22 cellular contexts compared by ENCODE assay signal in the genomic region with DNA sequence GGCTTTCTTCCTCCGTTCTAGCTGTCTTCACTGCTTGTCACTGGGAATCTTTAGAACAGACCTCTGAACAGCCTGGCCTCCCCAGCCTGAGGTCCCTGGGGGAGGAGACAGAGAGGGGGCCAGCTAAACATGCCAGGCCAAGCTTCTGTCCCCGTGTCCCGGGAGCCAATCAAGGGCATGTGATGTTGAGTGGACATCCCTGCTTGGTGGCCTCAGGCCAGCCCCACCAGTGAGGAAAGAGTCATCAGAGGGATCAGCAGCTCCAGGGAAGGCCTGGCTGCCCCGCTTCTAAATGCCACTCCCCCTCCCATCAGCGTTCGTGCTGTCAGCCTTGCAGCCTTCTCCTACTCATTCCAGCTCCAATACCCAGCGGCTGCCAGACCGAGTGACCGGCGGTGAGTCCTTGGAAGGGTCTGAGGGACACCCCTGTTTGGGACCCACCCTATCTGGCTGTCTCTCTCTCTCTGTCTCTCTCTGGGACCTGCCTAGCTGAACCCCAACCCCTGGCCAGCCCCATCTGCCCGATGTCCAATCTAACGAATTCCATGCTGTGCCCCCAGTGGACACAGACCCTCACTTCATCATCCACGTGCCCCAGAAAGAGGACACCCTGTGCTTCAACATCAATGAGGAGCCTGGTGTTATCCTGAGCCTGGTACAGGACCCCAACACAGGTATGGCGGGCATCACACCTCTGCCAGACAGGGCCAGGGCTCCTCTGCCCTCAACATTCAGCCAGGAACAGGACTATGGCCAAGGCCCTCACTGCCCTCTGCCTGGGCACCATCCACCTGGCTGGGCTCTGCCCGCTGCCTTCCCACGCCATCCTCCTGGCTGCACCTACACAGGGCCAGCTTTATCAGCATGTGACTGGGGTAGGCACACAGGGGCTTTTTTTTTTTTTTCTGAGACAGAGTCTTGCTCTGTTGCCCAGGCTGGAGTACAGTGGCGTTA. TPM values are rescaled to one million over a fixed set of nuclear protein-coding genes. Genes with fewer than 3 reads are reported as not detected.
DNase-seq lines count a peak whose midpoint lies in the region; ATAC-seq and TF ChIP-seq lines count a peak whose summit lies in the region.
"Had no signal": no experiment of that assay in that cellular context is flagged by ENCODE, and none has a peak within 500 bp of the region (broad histone marks: within the 10 kb centered on the region; RNA-seq: fewer than 3 reads in every experiment).

No MANE protein-coding gene starts in this region.

- H3K9me3 Mint-ChIP-seq in glutamatergic neuron (ENCODE audit: unreplicated experiment), result peaks cover 4% of the 10 kb centered on the region
- H3K9me3 Mint-ChIP-seq in activated CD4-positive, alpha-beta T cell treated with anti-CD3 and anti-CD28 coated beads, Interleukin-2, amount 10 ng/mL, durations not matched to agents 24 days and 14 days, result no peaks in the 10 kb centered on the region
- H3K9me3 Mint-ChIP-seq in naive thymus-derived CD4-positive, alpha-beta T cell, result no peaks in the 10 kb centered on the region
- H3K9me3 Mint-ChIP-seq: activated T-helper 2 cell treated with anti-CD3 and anti-CD28 coated beads, Interferon-gamma antibody, Interleukin-2, Interleukin-4, amounts not matched to agents 10 μg/mL and 5 μg/mL and 100 μg/mL, durations not matched to agents 14 hours and 24 hours and 36 hours; T-helper 2 cell treated with Interferon-gamma antibody and Interleukin-4, amounts not matched to agents 5 μg/mL and 100 μg/mL, for 36 hours had no signal

- H2BK15ac ChIP-seq in neuronal stem cell (ENCODE audit: low read length), result no peak overlapping the region

- no CpG with 5 or more reads among the region's 17 CpGs for WGBS in neuronal stem cell (ENCODE audit: extremely low coverage in 2 of 2, insufficient read length in 2 of 2, insufficient replicate concordance in 1 of 2), 2 donors

- no peak overlapping the region for H3K4ac ChIP-seq in neuronal stem cell (ENCODE audit: low read length)

- no peak overlapping the region for H3K14ac ChIP-seq in neuronal stem cell (ENCODE audit: low read length)

- peak overlapping the region; percentile 39 for H3K18ac ChIP-seq in neuronal stem cell (ENCODE audit: low read length)

- no peaks in the 10 kb centered on the region for H3K79me1 ChIP-seq in neuronal stem cell (ENCODE audit: low read depth, low read length)

- H3K9me3 ChIP-seq in WERI-Rb-1 (ENCODE audit: severe bottlenecking) (no peaks in the 10 kb centered on the region), neuronal stem cell (replicated peaks in 1 of 2; ENCODE audit: control insufficient read depth in 2 of 2, insufficient read depth in 1 of 2, low read depth in 1 of 2, low read length in 2 of 2) (no peaks in the 10 kb centered on the region)
- H3K9me3 ChIP-seq in naive thymus-derived CD4-positive, alpha-beta T cell (ENCODE audit: control insufficient read depth in 2 of 3, low read length in 3 of 3), result no peaks in the 10 kb centered on the region
- H3K9me3 ChIP-seq: ovary had no signal

- H3K4me3 Mint-ChIP-seq in glutamatergic neuron (ENCODE audit: unreplicated experiment), result no peak overlapping the region
- no peak overlapping the region for H3K4me3 Mint-ChIP-seq in activated CD4-positive, alpha-beta T cell treated with anti-CD3 and anti-CD28 coated beads, Interleukin-2, amount 10 ng/mL, durations not matched to agents 24 days and 14 days
- no peak overlapping the region for H3K4me3 Mint-ChIP-seq in naive thymus-derived CD4-positive, alpha-beta T cell
- H3K4me3 Mint-ChIP-seq: T-helper 2 cell treated with Interferon-gamma antibody and Interleukin-4, amounts not matched to agents 5 μg/mL and 100 μg/mL, for 36 hours had no signal

- CTCF ChIA-PET in naive thymus-derived CD4-positive, alpha-beta T cell (lab: Charles Lee), result interaction anchor here (0.6 kb wide), 1 partner anchor 88 kb away, joined by 3 read pairs; no protein-coding TSS in a partner anchor

- peak overlapping the region; percentile 42 for H2AFZ ChIP-seq in neuronal stem cell (ENCODE audit: low read length)
- H2AFZ ChIP-seq: PC-9 had no signal

- in situ Hi-C loops in G401 (cut with HindIII; ENCODE audit: low sequenced_read_pairs), result no loop called here

- H2AK5ac ChIP-seq in neuronal stem cell (ENCODE audit: low read depth, low read length), result no peak overlapping the region

- ATAC-seq in GM21390 (IDR thresholded peaks at IDR 0.05; ENCODE audit: unreplicated experiment), result no peak
- ATAC-seq in naive thymus-derived CD4-positive, alpha-beta T cell, result no peak
- ATAC-seq: GM12878 had no signal

- H3K27me3 ChIP-seq in WERI-Rb-1 (ENCODE audit: insufficient read depth, low read depth, severe bottlenecking) (no peaks in the 10 kb centered on the region), neuronal stem cell (ENCODE audit: control insufficient read depth in 3 of 3, insufficient read depth in 3 of 3, low read depth in 1 of 3, low read length in 3 of 3) (peaks cover 0 to 17% (median 0%) of the 10 kb centered on the region in 3 experiments)
- H3K27me3 ChIP-seq in naive thymus-derived CD4-positive, alpha-beta T cell (ENCODE audit: control insufficient read depth in 2 of 2, insufficient read depth in 2 of 2, low read length in 2 of 2), result no peaks in the 10 kb centered on the region
- H3K27me3 ChIP-seq: ovary had no signal

- H3K27ac ChIP-seq in WERI-Rb-1 (no peak overlapping the region), neuronal stem cell (replicated peaks; ENCODE audit: low read length) (no peak overlapping the region)
- H3K27ac ChIP-seq in naive thymus-derived CD4-positive, alpha-beta T cell (ENCODE audit: low read depth, low read length), result no peak overlapping the region
- H3K27ac ChIP-seq: ovary, PC-9, SK-N-MC had no signal

- H2BK12ac ChIP-seq in neuronal stem cell (ENCODE audit: low read length), result no peak overlapping the region

- peaks cover 0 to 3% of the 10 kb centered on the region in 2 donors for H3K4me1 ChIP-seq in neuronal stem cell (ENCODE audit: control insufficient read depth in 2 of 2, insufficient read depth in 1 of 2, low read depth in 1 of 2, low read length in 2 of 2)
- no peaks in the 10 kb centered on the region for H3K4me1 ChIP-seq in naive thymus-derived CD4-positive, alpha-beta T cell (ENCODE audit: control insufficient read depth in 2 of 2, insufficient read depth in 2 of 2, low read length in 2 of 2)

- no peaks in the 10 kb centered on the region for H3K36me3 Mint-ChIP-seq in glutamatergic neuron (ENCODE audit: unreplicated experiment)
- no peaks in the 10 kb centered on the region for H3K36me3 Mint-ChIP-seq in activated CD4-positive, alpha-beta T cell treated with anti-CD3 and anti-CD28 coated beads, Interleukin-2, amount 10 ng/mL, durations not matched to agents 24 days and 14 days (ENCODE audit: low read depth)
- no peaks in the 10 kb centered on the region for H3K36me3 Mint-ChIP-seq in naive thymus-derived CD4-positive, alpha-beta T cell

- H2BK5ac ChIP-seq in neuronal stem cell (ENCODE audit: low read length), result no peak overlapping the region

- TF ChIP-seq CTCF in WERI-Rb-1 (IDR thresholded peaks at IDR 0.05; ENCODE audit: low read depth, low read length) (peak; percentile 21; the same call in 1 of the 2 replicates), glutamatergic neuron (IDR thresholded peaks at IDR 0.05; ENCODE audit: partially characterized antibody, unreplicated experiment) (no peak)

- peak overlapping the region; percentile 19 for H4K8ac ChIP-seq in neuronal stem cell (ENCODE audit: low read depth, low read length)

- no peaks in the 10 kb centered on the region for H3K36me3 ChIP-seq in WERI-Rb-1
- no peaks in the 10 kb centered on the region for H3K36me3 ChIP-seq in neuronal stem cell (replicated peaks in 1 of 2; ENCODE audit: control insufficient read depth in 2 of 2, insufficient read depth in 2 of 2, low read length in 2 of 2)
- no peaks in the 10 kb centered on the region for H3K36me3 ChIP-seq in naive thymus-derived CD4-positive, alpha-beta T cell (ENCODE audit: control insufficient read depth in 2 of 3, insufficient read depth in 3 of 3, low read length in 3 of 3)
- H3K36me3 ChIP-seq: ovary had no signal

- POLR2A ChIA-PET in naive thymus-derived CD4-positive, alpha-beta T cell (lab: Charles Lee), result no interaction called here

- no peak overlapping the region for H3K23ac ChIP-seq in neuronal stem cell (ENCODE audit: low read depth, low read length, poor library complexity)

- DNase-seq in G401 (ENCODE audit: low spot score) (peak; percentile 4), WERI-Rb-1 (no peak), glutamatergic neuron (peak; percentile 21), neuronal stem cell (ENCODE audit: low spot score) (no peak)
- DNase-seq in activated CD4-positive, alpha-beta T cell treated with anti-CD3 and anti-CD28 coated beads, Interleukin-2, amount 10 ng/mL, durations not matched to agents 24 days and 14 days, result no peak
- no peak for DNase-seq in activated CD4-positive, alpha-beta T cell treated with anti-CD3 and anti-CD28 coated beads, Interleukin-2, amount 50 U/mL, for 4 hours
- DNase-seq in naive thymus-derived CD4-positive, alpha-beta T cell, result no peak
- DNase-seq: amniotic stem cell; central memory CD4-positive, alpha-beta T cell; effector memory CD4-positive, alpha-beta T cell; NCI-H1436 treated with DMSO at 0.1 percent for 48 hours; NCI-H2171; NCI-H82; ovary; PC-9; stimulated activated CD8-positive, alpha-beta memory T cell treated with anti-CD3 and anti-CD28 coated beads, Interleukin-4, amount 100 ng/mL, for 48 hours had no signal

- intact Hi-C loops in activated CD4-positive, alpha-beta T cell treated with anti-CD3 and anti-CD28 coated beads, Interleukin-2, amount 10 ng/mL, durations not matched to agents 24 days and 14 days (cut with micrococcal nuclease), result no loop called here
- intact Hi-C loops in naive thymus-derived CD4-positive, alpha-beta T cell (cut with micrococcal nuclease), result no loop called here

- H4K91ac ChIP-seq in neuronal stem cell (ENCODE audit: low read depth, low read length, poor library complexity), result no peak overlapping the region

- no peak overlapping the region for H3K4me2 ChIP-seq in neuronal stem cell (ENCODE audit: insufficient read depth, low read length, poor library complexity, severe bottlenecking)
- H3K4me2 ChIP-seq: PC-9, smooth muscle cell had no signal

- peaks cover 5% of the 10 kb centered on the region for H3K4me1 Mint-ChIP-seq in glutamatergic neuron (ENCODE audit: low read depth, unreplicated experiment)
- no peaks in the 10 kb centered on the region for H3K4me1 Mint-ChIP-seq in activated CD4-positive, alpha-beta T cell treated with anti-CD3 and anti-CD28 coated beads, Interleukin-2, amount 10 ng/mL, durations not matched to agents 24 days and 14 days
- H3K4me1 Mint-ChIP-seq in naive thymus-derived CD4-positive, alpha-beta T cell, result no peaks in the 10 kb centered on the region

- no peak overlapping the region for H2BK120ac ChIP-seq in neuronal stem cell (ENCODE audit: low read depth, low read length)

- H3K27ac Mint-ChIP-seq in glutamatergic neuron (ENCODE audit: unreplicated experiment), result no peak overlapping the region
- no peak overlapping the region for H3K27ac Mint-ChIP-seq in activated CD4-positive, alpha-beta T cell treated with anti-CD3 and anti-CD28 coated beads, Interleukin-2, amount 10 ng/mL, durations not matched to agents 24 days and 14 days
- H3K27ac Mint-ChIP-seq in naive thymus-derived CD4-positive, alpha-beta T cell, result no peak overlapping the region
- H3K27ac Mint-ChIP-seq: activated T-helper 2 cell treated with anti-CD3 and anti-CD28 coated beads, Interferon-gamma antibody, Interleukin-2, Interleukin-4, amounts not matched to agents 10 μg/mL and 5 μg/mL and 100 μg/mL, durations not matched to agents 14 hours and 24 hours and 36 hours; T-helper 2 cell treated with Interferon-gamma antibody and Interleukin-4, amounts not matched to agents 5 μg/mL and 100 μg/mL, for 36 hours had no signal

- H3K4me3 ChIP-seq in WERI-Rb-1 (ENCODE audit: low read depth, low read length) (no peak overlapping the region), neuronal stem cell (ENCODE audit: low read length in 2 of 2) (no peak overlapping the region)
- no peak overlapping the region for H3K4me3 ChIP-seq in naive thymus-derived CD4-positive, alpha-beta T cell (ENCODE audit: low read length)
- H3K4me3 ChIP-seq: GM12878, ovary, PC-9, SK-N-MC, smooth muscle cell had no signal

- H3K9ac ChIP-seq in neuronal stem cell (ENCODE audit: low read depth, low read length, poor library complexity), result no peak overlapping the region

- peaks cover 5% of the 10 kb centered on the region for H3K27me3 Mint-ChIP-seq in glutamatergic neuron (ENCODE audit: unreplicated experiment)
- peaks cover 4% of the 10 kb centered on the region for H3K27me3 Mint-ChIP-seq in activated CD4-positive, alpha-beta T cell treated with anti-CD3 and anti-CD28 coated beads, Interleukin-2, amount 10 ng/mL, durations not matched to agents 24 days and 14 days
- H3K27me3 Mint-ChIP-seq in naive thymus-derived CD4-positive, alpha-beta T cell, result peaks cover 0 to under 1% (median 0%) of the 10 kb centered on the region in 5 donors

RNA-seq across cellular contexts. Expression of a gene that starts 6.6 kb away (rescaled TPM):
- total RNA-seq in G401 (2014; rRNA removed; shearing (Covaris generic)), result not detected in 2 replicates
- total RNA-seq in glutamatergic neuron (ENCODE audit: unreplicated experiment), result not detected
- 0.07 TPM for polyA plus RNA-seq in neuronal stem cell (2013, experiment 1 of 2)
- 0.08 TPM for polyA plus RNA-seq in neuronal stem cell (2013, experiment 2 of 2)
- not detected in 2 replicates for total RNA-seq in activated CD4-positive, alpha-beta T cell treated with anti-CD3 and anti-CD28 coated beads, Interleukin-2, amount 10 ng/mL, durations not matched to agents 24 days and 14 days
- not detected for total RNA-seq in naive thymus-derived CD4-positive, alpha-beta T cell
- not detected for polyA plus RNA-seq in naive thymus-derived CD4-positive, alpha-beta T cell
- total RNA-seq: activated T-helper 2 cell treated with anti-CD3 and anti-CD28 coated beads, Interferon-gamma antibody, Interleukin-2, Interleukin-4, amounts not matched to agents 10 μg/mL and 5 μg/mL and 100 μg/mL, durations not matched to agents 14 hours and 24 hours and 36 hours; PC-9; smooth muscle cell had no signal
- polyA plus RNA-seq: smooth muscle cell had no signal

RNA-seq across cellular contexts. Expression of a gene that starts 10.6 kb away (rescaled TPM):
- not detected in 2 replicates for total RNA-seq in G401 (2014; rRNA removed; shearing (Covaris generic))
- total RNA-seq in glutamatergic neuron (ENCODE audit: unreplicated experiment), result not detected
- polyA plus RNA-seq in neuronal stem cell (2013, experiment 1 of 2), result not detected
- polyA plus RNA-seq in neuronal stem cell (2013, experiment 2 of 2), result not detected
- total RNA-seq in activated CD4-positive, alpha-beta T cell treated with anti-CD3 and anti-CD28 coated beads, Interleukin-2, amount 10 ng/mL, durations not matched to agents 24 days and 14 days, result not detected in 2 replicates
- not detected for total RNA-seq in naive thymus-derived CD4-positive, alpha-beta T cell
- polyA plus RNA-seq in naive thymus-derived CD4-positive, alpha-beta T cell, result not detected
- total RNA-seq: activated T-helper 2 cell treated with anti-CD3 and anti-CD28 coated beads, Interferon-gamma antibody, Interleukin-2, Interleukin-4, amounts not matched to agents 10 μg/mL and 5 μg/mL and 100 μg/mL, durations not matched to agents 14 hours and 24 hours and 36 hours; PC-9; smooth muscle cell had no signal
- polyA plus RNA-seq: smooth muscle cell had no signal

RNA-seq across cellular contexts. Expression of a gene that starts 17.2 kb away (rescaled TPM):
- 34.1 and 40.7 TPM in 2 replicates for total RNA-seq in G401 (2014; rRNA removed; shearing (Covaris generic))
- total RNA-seq in glutamatergic neuron (ENCODE audit: unreplicated experiment), result 28.5 TPM
- polyA plus RNA-seq in neuronal stem cell (2013, experiment 1 of 2), result 15.7 TPM
- polyA plus RNA-seq in neuronal stem cell (2013, experiment 2 of 2), result 16.7 TPM
- 29.4 and 30.3 TPM in 2 replicates for total RNA-seq in activated CD4-positive, alpha-beta T cell treated with anti-CD3 and anti-CD28 coated beads, Interleukin-2, amount 10 ng/mL, durations not matched to agents 24 days and 14 days
- 10 to 100 TPM; 14.4 to 28.4 (median 21.1) TPM for total RNA-seq in naive thymus-derived CD4-positive, alpha-beta T cell
- polyA plus RNA-seq in naive thymus-derived CD4-positive, alpha-beta T cell, result 10 to 100 TPM in 1 of 2 donors, 1 to 10 TPM in 1; 9.0 to 13.0 TPM

RNA-seq across cellular contexts. Expression of a gene that starts 42.5 kb away (rescaled TPM):
- 0.18 and 0.68 TPM in 2 replicates for total RNA-seq in G401 (2014; rRNA removed; shearing (Covaris generic))
- 8.0 TPM for total RNA-seq in glutamatergic neuron (ENCODE audit: unreplicated experiment)
- polyA plus RNA-seq in neuronal stem cell (2013, experiment 1 of 2), result 1.4 TPM
- 1.7 TPM for polyA plus RNA-seq in neuronal stem cell (2013, experiment 2 of 2)
- total RNA-seq in activated CD4-positive, alpha-beta T cell treated with anti-CD3 and anti-CD28 coated beads, Interleukin-2, amount 10 ng/mL, durations not matched to agents 24 days and 14 days, result 3.5 and 3.6 TPM in 2 replicates
- 10 to 100 TPM; 13.3 to 37.6 (median 34.1) TPM for total RNA-seq in naive thymus-derived CD4-positive, alpha-beta T cell
- polyA plus RNA-seq in naive thymus-derived CD4-positive, alpha-beta T cell, result 1 to 10 TPM in 1 of 2 donors, under 1 TPM in 1; 0.08 to 1.1 TPM

RNA-seq across cellular contexts. Expression of a gene that starts 46.9 kb away (rescaled TPM):
- total RNA-seq in G401 (2014; rRNA removed; shearing (Covaris generic)), result not detected in 2 replicates
- total RNA-seq in glutamatergic neuron (ENCODE audit: unreplicated experiment), result 3.5 TPM
- polyA plus RNA-seq in neuronal stem cell (2013, experiment 1 of 2), result 10.7 TPM
- polyA plus RNA-seq in neuronal stem cell (2013, experiment 2 of 2), result 10.5 TPM
- 0.43 and 0.54 TPM in 2 replicates for total RNA-seq in activated CD4-positive, alpha-beta T cell treated with anti-CD3 and anti-CD28 coated beads, Interleukin-2, amount 10 ng/mL, durations not matched to agents 24 days and 14 days
- total RNA-seq in naive thymus-derived CD4-positive, alpha-beta T cell, result 10 to 100 TPM in 1 of 5 experiments, 1 to 10 TPM in 3, under 1 TPM in 1; 0.76 to 10.0 (median 2.6) TPM
- not detected for polyA plus RNA-seq in naive thymus-derived CD4-positive, alpha-beta T cell
- total RNA-seq: PC-9 had no signal

Comparison
In these comparisons a context has a peak if more than half of its experiments do, and no peak if none do; other contexts are left out.
1. DNase-seq: peak in G401 (single experiment) and glutamatergic neuron (single experiment); none in WERI-Rb-1 (single experiment), neuronal stem cell (single experiment), activated CD4-positive, alpha-beta T cell treated with anti-CD3 and anti-CD28 coated beads, Interleukin-2, amount 10 ng/mL, durations not matched to agents 24 days and 14 days (single experiment), activated CD4-positive, alpha-beta T cell treated with anti-CD3 and anti-CD28 coated beads, Interleukin-2, amount 50 U/mL, for 4 hours (0 of 2) and naive thymus-derived CD4-positive, alpha-beta T cell (0 of 9).